10 cellular contexts compared by ENCODE assay signal in genomic region chr2:227871375-227871788, GRCh38. TPM values are rescaled to one million over a fixed set of nuclear protein-coding genes. Genes with fewer than 3 reads are reported as not detected.
DNase-seq lines count a peak whose midpoint lies in the region; ATAC-seq, FAIRE-seq and TF ChIP-seq lines count a peak whose summit lies in the region.
"Had no signal": no experiment of that assay in that cellular context is flagged by ENCODE, and none has a peak within 500 bp of the region (broad histone marks: within the 10 kb centered on the region; RNA-seq: fewer than 3 reads in every experiment).

TSS of gene DAW1 (plus strand) at chr2:227871631. CDS start at chr2:227871690, 59 bp downstream.

- CTCF ChIA-PET in H1 (lab: Charles Lee; ENCODE audit: partially characterized antibody), result interaction anchor here (0.7 to 6.2 kb wide), 9 partner anchors 10 to 213 kb away, joined by 3 to 58 read pairs (median 4); no protein-coding TSS in a partner anchor

- in situ Hi-C loops in G401 (cut with HindIII; ENCODE audit: low sequenced_read_pairs), result no loop called here

- H3K9ac ChIP-seq in H1 (replicated peaks in 1 of 4; ENCODE audit: extremely low read depth in 1 of 4, low read depth in 3 of 4, low read length in 3 of 4), result peak within 1 kb of the TSS in 3 of 4 experiments; percentile 14 to 61 (median 28); a peak in 3 of 7 replicates

- H2AK5ac ChIP-seq in H1 (ENCODE audit: low read depth, low read length), result no peak within 1 kb of the TSS

- peak within 1 kb of the TSS; percentile 42 to 59 (median 52) for H3K4me3 ChIP-seq in H1 (ENCODE audit: extremely low read depth in 1 of 4, insufficient read depth in 2 of 4, low read depth in 3 of 4, low read length in 4 of 4)

- no peak within 1 kb of the TSS for H2BK5ac ChIP-seq in H1 (ENCODE audit: low read depth, low read length)

- no peaks in the 10 kb centered on the region for H3K36me3 ChIP-seq in H1 (ENCODE audit: control insufficient read depth in 2 of 4, insufficient read depth in 4 of 4, low read length in 3 of 4)

- H4K8ac ChIP-seq in H1 (ENCODE audit: extremely low read depth, insufficient read depth, low read length), result 0 out of 2 replicates have a peak within 1 kb of the TSS, but pooled peaks have one; percentile 38

- no peak within 1 kb of the TSS for H3K27ac ChIP-seq in H1 (ENCODE audit: low read depth, low read length)

- H3K4me1 ChIP-seq in H1 (replicated peaks in 1 of 4; ENCODE audit: control insufficient read depth in 3 of 4, insufficient read depth in 4 of 4, low read length in 3 of 4), result peaks cover 0 to 5% (median 3%) of the 10 kb centered on the region in 4 experiments; a peak in 4 of 7 replicates

- no peak within 1 kb of the TSS for H2BK20ac ChIP-seq in H1 (ENCODE audit: low read length)

- no peak within 1 kb of the TSS for H3K4me3 Mint-ChIP-seq in memory B cell

- H3K23ac ChIP-seq in H1 (ENCODE audit: insufficient read length), result no peak within 1 kb of the TSS

- H3K27me3 ChIP-seq in H1 (replicated peaks in 1 of 4; ENCODE audit: control insufficient read depth in 3 of 4, extremely low read depth in 1 of 4, insufficient read depth in 3 of 4, low read length in 3 of 4), result no peaks in the 10 kb centered on the region

- H3K4me1 Mint-ChIP-seq in memory B cell, result no peaks in the 10 kb centered on the region

- H4K20me1 ChIP-seq in H1 (replicated peaks in 1 of 2; ENCODE audit: control insufficient read depth in 1 of 2, insufficient read depth in 2 of 2, low read length in 2 of 2), result no peaks in the 10 kb centered on the region

- H3K4ac ChIP-seq in H1 (replicated peaks; ENCODE audit: insufficient read length, low read depth, low read length), result no peak within 1 kb of the TSS

- no peak within 1 kb of the TSS for H4K91ac ChIP-seq in H1 (replicated peaks; ENCODE audit: insufficient read length, low read length)

- H2BK15ac ChIP-seq in H1 (ENCODE audit: low read length), result no peak within 1 kb of the TSS

- no peaks in the 10 kb centered on the region for H3K9me3 Mint-ChIP-seq in memory B cell

- no peaks in the 10 kb centered on the region for H3K9me3 ChIP-seq in H1 (ENCODE audit: insufficient read depth in 2 of 2, low read depth in 1 of 2, low read length in 1 of 2)

- FAIRE-seq in H1 (lab: Jason Lieb, UNC), result no peak

- no peak within 1 kb of the TSS for H4K5ac ChIP-seq in H1 (ENCODE audit: insufficient read length, low read depth, low read length)

- peaks cover 5% of the 10 kb centered on the region; the same call in 1 of the 2 replicates for H3K23me2 ChIP-seq in H1 (ENCODE audit: low read depth, low read length)

- TF ChIP-seq EP300 in H1 (IDR thresholded peaks at IDR 0.05; ENCODE audit: borderline replicate concordance in 1 of 2, low read depth in 2 of 2, low read length in 2 of 2), result no peak

- WGBS in H1 (ENCODE audit: extremely low coverage in 1 of 2, insufficient coverage in 1 of 2, insufficient read length in 1 of 2, insufficient replicate concordance in 2 of 2, low coverage in 1 of 2, low lambda C conversion rate in 2 of 2, missing lambda C conversion rate in 1 of 2), 2 experiments, result 3% methylated on average over 34 of the region's 34 CpGs; no CpG with 5 or more reads in 1 of the 2 experiments

- H2BK12ac ChIP-seq in H1 (ENCODE audit: low read depth, low read length), result 0 out of 2 replicates have a peak within 1 kb of the TSS, but pooled peaks have one; percentile 28

- POLR2A ChIA-PET in H1 (lab: Charles Lee; ENCODE audit: partially characterized antibody), result interaction anchor here (0.6 to 0.9 kb wide), 2 partner anchors 9 to 66 kb away, joined by 3 to 4 read pairs; no protein-coding TSS in a partner anchor

- peak in 1 of 2 experiments; percentile 41; a peak in 2 of 3 replicates for TF ChIP-seq POLR2A in H1 (IDR thresholded peaks at IDR 0.05; ENCODE audit: control extremely low read depth in 1 of 2, low read depth in 2 of 2, low read length in 2 of 2)

- H3K36me3 Mint-ChIP-seq in memory B cell, result no peaks in the 10 kb centered on the region

- peak within 1 kb of the TSS; percentile 43; the same call in 1 of the 2 replicates for H3K18ac ChIP-seq in H1 (ENCODE audit: extremely low read depth, low read length)

- H3K56ac ChIP-seq in H1 (replicated peaks; ENCODE audit: insufficient read length, low read depth, low read length), result no peak within 1 kb of the TSS

- DNase-seq in G401 (ENCODE audit: low spot score), result peak; percentile 29
- peak; percentile 17 to 21 for DNase-seq in activated CD4-positive, alpha-beta T cell treated with anti-CD3 and anti-CD28 coated beads, Interleukin-2, amount 50 U/mL, for 4 hours
- DNase-seq in H1 (ENCODE audit: low read depth in 1 of 2, low spot score in 2 of 2), result peak in 1 of 2 experiments; percentile 90
- DNase-seq in memory B cell (ENCODE audit: low spot score in 2 of 2), result peak in 1 of 2 donors; percentile 18
- DNase-seq in stimulated activated CD8-positive, alpha-beta memory T cell treated with anti-CD3 and anti-CD28 coated beads, Interleukin-7, amount 100 ng/mL, for 24 hours (ENCODE audit: low read depth), result peak; percentile 10

- H3K27ac Mint-ChIP-seq in memory B cell, result no peak within 1 kb of the TSS

- peak within 1 kb of the TSS; percentile 49 to 73 for H3K4me2 ChIP-seq in H1 (ENCODE audit: insufficient read depth in 1 of 2, low read depth in 2 of 2, low read length in 2 of 2)

- no peaks in the 10 kb centered on the region for H3K79me1 ChIP-seq in H1 (ENCODE audit: low read depth, low read length)

- TF ChIP-seq RAD21 in H1 (IDR thresholded peaks at IDR 0.05 in 1 of 2, conservative IDR thresholded peaks at IDR 0.05 in 1 of 2; ENCODE audit: low read depth in 2 of 2, low read length in 2 of 2), result no peak

- peak; percentile 89 for ATAC-seq in HG03342 (IDR thresholded peaks at IDR 0.05; ENCODE audit: unreplicated experiment)
- ATAC-seq in memory B cell (ENCODE audit: low read depth), result peak; percentile 53
- no peak for ATAC-seq in HG03457 (IDR thresholded peaks at IDR 0.05; ENCODE audit: unreplicated experiment)
- no peak for ATAC-seq in GM18867 (IDR thresholded peaks at IDR 0.05; ENCODE audit: unreplicated experiment)

- H3K27me3 Mint-ChIP-seq in memory B cell, result peaks cover 21% of the 10 kb centered on the region

- no peaks in the 10 kb centered on the region for H3K79me2 ChIP-seq in H1 (ENCODE audit: control insufficient read depth in 1 of 2, insufficient read depth in 2 of 2, low read length in 2 of 2)

- H2BK120ac ChIP-seq in H1 (replicated peaks; ENCODE audit: low read depth, low read length), result no peak within 1 kb of the TSS

- H3K14ac ChIP-seq in H1 (ENCODE audit: insufficient read length), result no peak within 1 kb of the TSS

- TF ChIP-seq CTCF in H1 (IDR thresholded peaks at IDR 0.05; ENCODE audit: control extremely low read depth in 1 of 3, insufficient read depth in 1 of 3, low read depth in 1 of 3, low read length in 3 of 3), result no peak

- peak within 1 kb of the TSS; percentile 78 for H2AFZ ChIP-seq in H1 (ENCODE audit: low read length)

TF ChIP-seq in H1, 55 proteins besides CTCF, POLR2A, EP300 and RAD21 (continues in another document):
- TF ChIP-seq BACH1 (IDR thresholded peaks at IDR 0.05; ENCODE audit: low read length) (no peak), SIN3A (conservative IDR thresholded peaks at IDR 0.05 in 1 of 2, IDR thresholded peaks at IDR 0.05 in 1 of 2; ENCODE audit: low read depth in 1 of 2, low read length in 2 of 2) (peak in 1 of 2 experiments; percentile 61; a peak in 1 of 4 replicates), TAF1 (IDR thresholded peaks at IDR 0.05; ENCODE audit: low read depth, low read length) (0 out of 2 replicates have a peak, but pooled peaks have one; percentile 35), CHD2 (IDR thresholded peaks at IDR 0.05; ENCODE audit: low read length) (no peak), TBP (IDR thresholded peaks at IDR 0.05; ENCODE audit: low read depth, low read length) (no peak)
- TF ChIP-seq, protein P1, sequence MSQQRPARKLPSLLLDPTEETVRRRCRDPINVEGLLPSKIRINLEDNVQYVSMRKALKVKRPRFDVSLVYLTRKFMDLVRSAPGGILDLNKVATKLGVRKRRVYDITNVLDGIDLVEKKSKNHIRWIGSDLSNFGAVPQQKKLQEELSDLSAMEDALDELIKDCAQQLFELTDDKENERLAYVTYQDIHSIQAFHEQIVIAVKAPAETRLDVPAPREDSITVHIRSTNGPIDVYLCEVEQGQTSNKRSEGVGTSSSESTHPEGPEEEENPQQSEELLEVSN (IDR thresholded peaks at IDR 0.05), result peak; percentile 77; the same call in 1 of the 2 replicates

RNA-seq across cellular contexts. Expression of gene DAW1, which starts in this region (rescaled TPM):
- total RNA-seq in G401 (2014; rRNA removed; shearing (Covaris generic)), result not detected in 2 replicates
- 0.84 and 1.4 TPM in 2 replicates for total RNA-seq in H1 (2021; fragmentation: NEBNext Ultra II Directional; extraction: Animal tissue kit (Norgen Biotek cat#: 25700))
- polyA plus RNA-seq in H1 (2011; rRNA removed), result 0.24 and 0.44 TPM in 2 replicates
- 0.63 TPM for polyA plus RNA-seq in H1 (2011; cell fraction: cytosol; rRNA removed)
- 0.16 TPM for polyA plus RNA-seq in H1 (2011; cell fraction: nucleus; rRNA removed)
- 0.50 to 1.1 TPM (median 0.73 TPM) in 4 replicates for polyA plus RNA-seq in H1 (2012, experiment 1 of 2)
- 0.09 TPM for polyA plus RNA-seq in H1 (2012, experiment 2 of 2)
- 0.47 TPM for polyA plus RNA-seq in H1 (2013, experiment 1 of 2)
- 0.44 TPM for polyA plus RNA-seq in H1 (2013, experiment 2 of 2)
- 0.46 and 0.73 TPM in 2 replicates for polyA minus RNA-seq in H1 (2011; rRNA and poly(A)+ RNA removed)
- not detected for polyA minus RNA-seq in H1 (2011; cell fraction: cytosol; rRNA and poly(A)+ RNA removed)
- polyA minus RNA-seq in H1 (2011; cell fraction: nucleus; rRNA and poly(A)+ RNA removed), result 1.8 TPM
- total RNA-seq: HT1080, skeletal muscle tissue had no signal

Comparison
In these comparisons a context has a peak if more than half of its experiments do, and no peak if none do; other contexts are left out.
1. Peak in DNase-seq in G401; RNA of the gene not detected or under 1 TPM.
2. ATAC-seq: peak in HG03342 (single experiment) and memory B cell (single experiment); none in HG03457 (single experiment) and GM18867 (single experiment).